Comparison of ENCODE assay signal across 8 cellular contexts in genomic region chr5:100840364-100840763, GRCh38.
DNase-seq lines count a peak whose midpoint lies in the region; ATAC-seq and TF ChIP-seq lines count a peak whose summit lies in the region.

No MANE protein-coding gene starts in this region.

- peaks cover 69% of the 10 kb centered on the region for H3K4me1 Mint-ChIP-seq in activated T-cell treated with anti-CD3 and anti-CD28 coated beads, Interleukin-2, amount 50 U/mL, for 4 hours (ENCODE audit: low read depth)

- peaks cover 20% of the 10 kb centered on the region for H3K36me3 Mint-ChIP-seq in activated T-cell treated with anti-CD3 and anti-CD28 coated beads, Interleukin-2, amount 50 U/mL, for 4 hours (ENCODE audit: insufficient read depth)

- H3K4me1 ChIP-seq in neutrophil (ENCODE audit: control insufficient read depth in 1 of 2, insufficient read depth in 1 of 2, low read depth in 1 of 2, low read length in 1 of 2) = peaks cover 13 to 25% of the 10 kb centered on the region in 2 experiments
- H3K4me1 ChIP-seq in SJCRH30 = no peaks in the 10 kb centered on the region

- H3K27me3 Mint-ChIP-seq in activated T-cell treated with anti-CD3 and anti-CD28 coated beads, Interleukin-2, amount 50 U/mL, for 4 hours (ENCODE audit: low read depth) = no peaks in the 10 kb centered on the region

- no peaks in the 10 kb centered on the region for H3K27me3 ChIP-seq in neutrophil
- H3K27me3 ChIP-seq in SJCRH30 = no peaks in the 10 kb centered on the region
- H3K27me3 ChIP-seq in dorsolateral prefrontal cortex = no peaks in the 10 kb centered on the region

- ATAC-seq in GM19438 (IDR thresholded peaks at IDR 0.05; ENCODE audit: low read depth, unreplicated experiment) (peak; percentile 62), HG03442 (IDR thresholded peaks at IDR 0.05; ENCODE audit: unreplicated experiment) (peak; percentile 88)
- ATAC-seq in activated T-cell treated with anti-CD3 and anti-CD28 coated beads, Interleukin-2, amount 50 U/mL, for 4 hours = peak; percentile 89 to 91

- intact Hi-C loops in posterior cingulate gyrus (cut with DNase I) (no loop called here), dorsolateral prefrontal cortex (cut with DNase I) (no loop called here)

- H3K36me3 ChIP-seq in neutrophil (peaks cover 15% of the 10 kb centered on the region), SJCRH30 (no peaks in the 10 kb centered on the region)

- H3K9me3 ChIP-seq in neutrophil (no peaks in the 10 kb centered on the region), SJCRH30 (replicated peaks) (no peaks in the 10 kb centered on the region)

- H3K9me3 Mint-ChIP-seq in activated T-cell treated with anti-CD3 and anti-CD28 coated beads, Interleukin-2, amount 50 U/mL, for 4 hours = no peaks in the 10 kb centered on the region

- H3K27ac ChIP-seq in neutrophil = peak overlapping the region; percentile 70
- H3K27ac ChIP-seq in SJCRH30 = no peak overlapping the region
- no peak overlapping the region for H3K27ac ChIP-seq in dorsolateral prefrontal cortex

- TF ChIP-seq CTCF in neutrophil (IDR thresholded peaks at IDR 0.05) (peak; percentile 15), dorsolateral prefrontal cortex (IDR thresholded peaks at IDR 0.05 in 54 of 56, conservative IDR thresholded peaks at IDR 0.05 in 2 of 56; ENCODE audit: low read depth in 1 of 56, partially characterized antibody in 56 of 56) (no peak)

- H3K4me3 ChIP-seq in neutrophil (ENCODE audit: low read depth in 1 of 2, low read length in 1 of 2) (no peak overlapping the region), SJCRH30 (no peak overlapping the region), dorsolateral prefrontal cortex (no peak overlapping the region)

- DNase-seq in CD1c-positive myeloid dendritic cell (ENCODE audit: extremely low spot score) = peak; percentile 79
- no peak for DNase-seq in activated T-cell treated with anti-CD3 and anti-CD28 coated beads, Interleukin-2, amount 50 U/mL, for 4 hours
- no peak for DNase-seq in SJCRH30
- no peak for DNase-seq in posterior cingulate gyrus
- DNase-seq in dorsolateral prefrontal cortex = no peak

- H3K4me3 Mint-ChIP-seq in activated T-cell treated with anti-CD3 and anti-CD28 coated beads, Interleukin-2, amount 50 U/mL, for 4 hours = peak overlapping the region; percentile 54
